8 cellular contexts compared by ENCODE assay signal in the genomic region with DNA sequence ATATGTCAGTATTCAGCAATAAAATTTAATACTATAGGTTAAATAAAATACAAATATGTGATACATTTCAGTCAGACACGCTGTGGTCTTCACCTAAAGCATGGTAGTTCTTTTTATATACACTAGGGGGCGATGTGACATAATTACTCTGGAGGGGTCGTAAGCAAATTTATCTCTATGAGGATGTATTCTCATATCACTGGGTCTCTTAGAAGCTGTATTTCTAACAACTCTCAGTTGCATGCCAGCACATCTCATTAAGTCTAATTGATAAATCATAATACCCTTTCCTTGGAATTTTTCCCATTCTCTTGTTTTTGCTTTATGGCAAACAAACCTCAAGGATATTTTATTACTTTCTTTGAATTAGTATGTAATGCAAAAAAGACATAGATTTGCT. TPM values are rescaled to one million over a fixed set of nuclear protein-coding genes. Genes with fewer than 3 reads are reported as not detected.
DNase-seq lines count a peak whose midpoint lies in the region; ATAC-seq and TF ChIP-seq lines count a peak whose summit lies in the region.

No MANE protein-coding gene starts in this region.

- ATAC-seq in GM18909 (IDR thresholded peaks at IDR 0.05; ENCODE audit: poor library complexity, unreplicated experiment) (peak; percentile 48), GM18873 (IDR thresholded peaks at IDR 0.05; ENCODE audit: low FRiP score, unreplicated experiment) (no peak)

- H3K4me3 ChIP-seq in AG10803 (ENCODE audit: low read length) (no peak overlapping the region), neutrophil (ENCODE audit: low read depth in 1 of 2, low read length in 1 of 2) (no peak overlapping the region)

- no peak overlapping the region for H3K27ac Mint-ChIP-seq in brain

- DNase-seq in AG10803 (ENCODE audit: low read depth) = peak; percentile 7
- DNase-seq in NCI-H2029 treated with DMSO at 0.1 percent for 48 hours (lab: John Stamatoyannopoulos, UW) = peak; percentile 26
- no peak for DNase-seq in effector CD8-positive, alpha-beta T cell (lab: John Stamatoyannopoulos, UW)
- no peak for DNase-seq in posterior vena cava (ENCODE audit: low spot score)

- H3K27ac ChIP-seq in neutrophil = no peak overlapping the region

- H3K27me3 Mint-ChIP-seq in brain = peaks cover 39% of the 10 kb centered on the region

- H3K4me1 ChIP-seq in neutrophil (ENCODE audit: control insufficient read depth in 1 of 2, insufficient read depth in 1 of 2, low read depth in 1 of 2, low read length in 1 of 2) = peaks cover 0 to 7% of the 10 kb centered on the region in 2 experiments

- peaks cover 72% of the 10 kb centered on the region for H3K27me3 ChIP-seq in neutrophil

- peaks cover 2% of the 10 kb centered on the region for H3K36me3 Mint-ChIP-seq in brain

- intact Hi-C loops in posterior vena cava (cut with DNase I) = no loop called here

- H3K36me3 ChIP-seq in neutrophil = no peaks in the 10 kb centered on the region

- TF ChIP-seq CTCF in AG10803 (conservative IDR thresholded peaks at IDR 0.05; ENCODE audit: low read length) = peak; percentile 66
- TF ChIP-seq CTCF in brain (conservative IDR thresholded peaks at IDR 0.05) = peak; percentile 78 to 88
- peak; percentile 36 for TF ChIP-seq CTCF in neutrophil (IDR thresholded peaks at IDR 0.05)

- H3K9me3 Mint-ChIP-seq in brain = peaks cover 1 to 8% (median 2%) of the 10 kb centered on the region in 5 experiments

- H3K4me1 Mint-ChIP-seq in brain = peaks cover 21% of the 10 kb centered on the region

- peak overlapping the region in 2 of 5 experiments; percentile 1 to 76 for H3K4me3 Mint-ChIP-seq in brain

- no peaks in the 10 kb centered on the region for H3K9me3 ChIP-seq in neutrophil

RNA-seq across cellular contexts. Expression of a gene that starts 3.9 kb away (rescaled TPM):
- polyA plus RNA-seq in brain (ENCODE audit: insufficient read depth, low read depth, low replicate concordance) = 2.2 TPM
- total RNA-seq in posterior vena cava = 10 to 100 TPM in 1 of 2 donors, 1 to 10 TPM in 1; 7.3 to 10.5 TPM

Comparison
In these comparisons a context has a peak if more than half of its experiments do, and no peak if none do; other contexts are left out.
1. DNase-seq: peak in AG10803 (single experiment) and NCI-H2029 treated with DMSO at 0.1 percent for 48 hours (single experiment); none in effector CD8-positive, alpha-beta T cell (single experiment) and posterior vena cava (single experiment).
2. Peak in every context shown above with its lines, with median percentiles within 50 percentile points of each other: CTCF ChIP-seq.